In the genomic region with DNA sequence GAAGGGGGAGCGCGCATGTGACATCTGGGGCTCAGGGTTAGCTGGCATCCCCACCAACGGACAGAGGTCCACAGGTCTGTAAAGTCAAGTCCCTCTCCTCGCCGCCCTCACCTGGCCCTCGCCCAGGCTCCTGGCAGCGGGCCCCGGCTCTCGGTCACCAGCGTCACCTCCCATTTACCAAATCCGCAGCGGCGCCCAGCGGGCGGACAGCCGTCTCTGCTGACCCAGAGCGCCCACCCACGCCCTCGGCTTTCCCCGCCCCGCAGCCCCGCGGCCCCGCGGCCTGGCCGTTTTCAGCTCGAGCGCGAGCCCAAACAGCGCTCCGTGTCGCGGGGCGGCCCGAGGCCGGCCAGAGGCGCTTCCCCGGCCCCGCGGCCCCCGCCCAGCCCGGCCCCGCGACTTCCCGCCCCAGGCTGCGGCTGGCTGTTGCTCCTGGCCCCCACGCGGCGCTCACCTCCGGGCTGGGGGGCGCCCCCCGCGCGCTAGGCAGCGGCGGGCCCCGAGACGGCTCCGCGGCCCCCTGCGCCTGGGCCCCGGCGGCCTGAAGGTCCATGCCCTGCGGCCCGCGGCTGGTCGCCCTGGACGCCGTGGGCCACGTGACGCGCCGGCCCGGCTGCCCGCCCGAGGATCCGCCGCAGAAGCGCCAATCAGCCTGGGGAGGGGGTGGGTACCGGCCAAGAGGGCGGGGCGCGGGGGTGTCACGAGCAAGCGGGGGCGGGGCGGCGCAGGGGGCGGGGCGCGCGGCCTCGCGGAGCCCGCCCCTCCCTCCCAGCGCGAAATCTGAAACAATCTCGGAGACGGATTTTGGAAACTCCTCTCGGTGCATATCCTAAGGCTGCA, we compare ENCODE assay signal across 1 cellular context.
TF ChIP-seq lines count a peak whose summit lies in the region.

A gene with protein sequence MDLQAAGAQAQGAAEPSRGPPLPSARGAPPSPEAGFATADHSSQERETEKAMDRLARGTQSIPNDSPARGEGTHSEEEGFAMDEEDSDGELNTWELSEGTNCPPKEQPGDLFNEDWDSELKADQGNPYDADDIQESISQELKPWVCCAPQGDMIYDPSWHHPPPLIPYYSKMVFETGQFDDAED (minus strand): TSS at position 598 of the 840 bp plus-strand sequence. CDS start 45 bp downstream, at position 553.

TF ChIP-seq in K562, 482 proteins besides CTCF, POLR2A, EP300 and RAD21 (continued from another document and continues in another):
- TF ChIP-seq, protein P1, sequence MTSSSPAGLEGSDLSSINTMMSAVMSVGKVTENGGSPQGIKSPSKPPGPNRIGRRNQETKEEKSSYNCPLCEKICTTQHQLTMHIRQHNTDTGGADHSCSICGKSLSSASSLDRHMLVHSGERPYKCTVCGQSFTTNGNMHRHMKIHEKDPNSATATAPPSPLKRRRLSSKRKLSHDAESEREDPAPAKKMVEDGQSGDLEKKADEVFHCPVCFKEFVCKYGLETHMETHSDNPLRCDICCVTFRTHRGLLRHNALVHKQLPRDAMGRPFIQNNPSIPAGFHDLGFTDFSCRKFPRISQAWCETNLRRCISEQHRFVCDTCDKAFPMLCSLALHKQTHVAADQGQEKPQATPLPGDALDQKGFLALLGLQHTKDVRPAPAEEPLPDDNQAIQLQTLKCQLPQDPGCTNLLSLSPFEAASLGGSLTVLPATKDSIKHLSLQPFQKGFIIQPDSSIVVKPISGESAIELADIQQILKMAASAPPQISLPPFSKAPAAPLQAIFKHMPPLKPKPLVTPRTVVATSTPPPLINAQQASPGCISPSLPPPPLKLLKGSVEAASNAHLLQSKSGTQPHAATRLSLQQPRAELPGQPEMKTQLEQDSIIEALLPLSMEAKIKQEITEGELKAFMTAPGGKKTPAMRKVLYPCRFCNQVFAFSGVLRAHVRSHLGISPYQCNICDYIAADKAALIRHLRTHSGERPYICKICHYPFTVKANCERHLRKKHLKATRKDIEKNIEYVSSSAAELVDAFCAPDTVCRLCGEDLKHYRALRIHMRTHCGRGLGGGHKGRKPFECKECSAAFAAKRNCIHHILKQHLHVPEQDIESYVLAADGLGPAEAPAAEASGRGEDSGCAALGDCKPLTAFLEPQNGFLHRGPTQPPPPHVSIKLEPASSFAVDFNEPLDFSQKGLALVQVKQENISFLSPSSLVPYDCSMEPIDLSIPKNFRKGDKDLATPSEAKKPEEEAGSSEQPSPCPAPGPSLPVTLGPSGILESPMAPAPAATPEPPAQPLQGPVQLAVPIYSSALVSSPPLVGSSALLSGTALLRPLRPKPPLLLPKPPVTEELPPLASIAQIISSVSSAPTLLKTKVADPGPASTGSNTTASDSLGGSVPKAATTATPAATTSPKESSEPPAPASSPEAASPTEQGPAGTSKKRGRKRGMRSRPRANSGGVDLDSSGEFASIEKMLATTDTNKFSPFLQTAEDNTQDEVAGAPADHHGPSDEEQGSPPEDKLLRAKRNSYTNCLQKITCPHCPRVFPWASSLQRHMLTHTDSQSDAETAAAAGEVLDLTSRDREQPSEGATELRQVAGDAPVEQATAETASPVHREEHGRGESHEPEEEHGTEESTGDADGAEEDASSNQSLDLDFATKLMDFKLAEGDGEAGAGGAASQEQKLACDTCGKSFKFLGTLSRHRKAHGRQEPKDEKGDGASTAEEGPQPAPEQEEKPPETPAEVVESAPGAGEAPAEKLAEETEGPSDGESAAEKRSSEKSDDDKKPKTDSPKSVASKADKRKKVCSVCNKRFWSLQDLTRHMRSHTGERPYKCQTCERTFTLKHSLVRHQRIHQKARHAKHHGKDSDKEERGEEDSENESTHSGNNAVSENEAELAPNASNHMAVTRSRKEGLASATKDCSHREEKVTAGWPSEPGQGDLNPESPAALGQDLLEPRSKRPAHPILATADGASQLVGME (CRISPR knock-in tag; IDR thresholded peaks at IDR 0.05), result no peak
- TF ChIP-seq MTA1 (IDR thresholded peaks at IDR 0.05; ENCODE audit: borderline replicate concordance) (no peak), ZNF764 (CRISPR knock-in tag; IDR thresholded peaks at IDR 0.05; ENCODE audit: low read depth) (no peak), TCF7 (IDR thresholded peaks at IDR 0.05; ENCODE audit: borderline replicate concordance) (no peak), SIRT6 (IDR thresholded peaks at IDR 0.05; ENCODE audit: low read depth, low read length) (no peak), ZBTB8A (IDR thresholded peaks at IDR 0.05; ENCODE audit: partially characterized antibody) (no peak), PHF8 (IDR thresholded peaks at IDR 0.05; ENCODE audit: borderline replicate concordance, low read length) (peak; percentile 67; the same call in 1 of the 2 replicates), TCF7L2 (IDR thresholded peaks at IDR 0.05; ENCODE audit: low read depth, low read length) (no peak), PRPF4 (IDR thresholded peaks at IDR 0.05; ENCODE audit: insufficient read depth, low read depth, low read length, poor library complexity, severe bottlenecking) (no peak), RBFOX2 (IDR thresholded peaks at IDR 0.05; ENCODE audit: low read depth, low read length) (peak; percentile 63), MYNN (IDR thresholded peaks at IDR 0.05) (no peak), MYNN (CRISPR knock-in tag; IDR thresholded peaks at IDR 0.05) (no peak), PHF21A (IDR thresholded peaks at IDR 0.05; ENCODE audit: borderline replicate concordance, low read depth) (no peak), KAT7 (CRISPR knock-in tag; IDR thresholded peaks at IDR 0.05; ENCODE audit: borderline replicate concordance) (no peak), ZNF644 (tag; IDR thresholded peaks at IDR 0.05; ENCODE audit: low read depth) (no peak), HOXB6 (CRISPR knock-in tag; IDR thresholded peaks at IDR 0.05; ENCODE audit: borderline replicate concordance) (no peak), PYGO2 (tag; IDR thresholded peaks at IDR 0.05) (no peak), ZFX (CRISPR knock-in tag; IDR thresholded peaks at IDR 0.05) (peak; percentile 52), MYC (IDR thresholded peaks at IDR 0.05; ENCODE audit: low read depth, low read length) (peak; percentile 35; the same call in 1 of the 2 replicates), MYC (CRISPR knock-in tag; IDR thresholded peaks at IDR 0.05; ENCODE audit: borderline replicate concordance, low read depth) (no peak), CEBPB (tag; IDR thresholded peaks at IDR 0.05) (no peak), CXXC5 (CRISPR knock-in tag; IDR thresholded peaks at IDR 0.05) (peak; percentile 84)
- TF ChIP-seq, protein P2, sequence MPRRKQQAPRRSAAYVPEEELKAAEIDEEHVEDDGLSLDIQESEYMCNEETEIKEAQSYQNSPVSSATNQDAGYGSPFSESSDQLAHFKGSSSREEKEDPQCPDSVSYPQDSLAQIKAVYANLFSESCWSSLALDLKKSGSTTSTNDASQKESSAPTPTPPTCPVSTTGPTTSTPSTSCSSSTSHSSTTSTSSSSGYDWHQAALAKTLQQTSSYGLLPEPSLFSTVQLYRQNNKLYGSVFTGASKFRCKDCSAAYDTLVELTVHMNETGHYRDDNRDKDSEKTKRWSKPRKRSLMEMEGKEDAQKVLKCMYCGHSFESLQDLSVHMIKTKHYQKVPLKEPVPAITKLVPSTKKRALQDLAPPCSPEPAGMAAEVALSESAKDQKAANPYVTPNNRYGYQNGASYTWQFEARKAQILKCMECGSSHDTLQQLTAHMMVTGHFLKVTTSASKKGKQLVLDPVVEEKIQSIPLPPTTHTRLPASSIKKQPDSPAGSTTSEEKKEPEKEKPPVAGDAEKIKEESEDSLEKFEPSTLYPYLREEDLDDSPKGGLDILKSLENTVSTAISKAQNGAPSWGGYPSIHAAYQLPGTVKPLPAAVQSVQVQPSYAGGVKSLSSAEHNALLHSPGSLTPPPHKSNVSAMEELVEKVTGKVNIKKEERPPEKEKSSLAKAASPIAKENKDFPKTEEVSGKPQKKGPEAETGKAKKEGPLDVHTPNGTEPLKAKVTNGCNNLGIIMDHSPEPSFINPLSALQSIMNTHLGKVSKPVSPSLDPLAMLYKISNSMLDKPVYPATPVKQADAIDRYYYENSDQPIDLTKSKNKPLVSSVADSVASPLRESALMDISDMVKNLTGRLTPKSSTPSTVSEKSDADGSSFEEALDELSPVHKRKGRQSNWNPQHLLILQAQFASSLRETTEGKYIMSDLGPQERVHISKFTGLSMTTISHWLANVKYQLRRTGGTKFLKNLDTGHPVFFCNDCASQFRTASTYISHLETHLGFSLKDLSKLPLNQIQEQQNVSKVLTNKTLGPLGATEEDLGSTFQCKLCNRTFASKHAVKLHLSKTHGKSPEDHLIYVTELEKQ (CRISPR knock-in tag; IDR thresholded peaks at IDR 0.05), result no peak
- TF ChIP-seq, protein P3, sequence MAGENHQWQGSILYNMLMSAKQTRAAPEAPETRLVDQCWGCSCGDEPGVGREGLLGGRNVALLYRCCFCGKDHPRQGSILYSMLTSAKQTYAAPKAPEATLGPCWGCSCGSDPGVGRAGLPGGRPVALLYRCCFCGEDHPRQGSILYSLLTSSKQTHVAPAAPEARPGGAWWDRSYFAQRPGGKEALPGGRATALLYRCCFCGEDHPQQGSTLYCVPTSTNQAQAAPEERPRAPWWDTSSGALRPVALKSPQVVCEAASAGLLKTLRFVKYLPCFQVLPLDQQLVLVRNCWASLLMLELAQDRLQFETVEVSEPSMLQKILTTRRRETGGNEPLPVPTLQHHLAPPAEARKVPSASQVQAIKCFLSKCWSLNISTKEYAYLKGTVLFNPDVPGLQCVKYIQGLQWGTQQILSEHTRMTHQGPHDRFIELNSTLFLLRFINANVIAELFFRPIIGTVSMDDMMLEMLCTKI (IDR thresholded peaks at IDR 0.05; ENCODE audit: partially characterized antibody), result no peak
- TF ChIP-seq, protein P4, sequence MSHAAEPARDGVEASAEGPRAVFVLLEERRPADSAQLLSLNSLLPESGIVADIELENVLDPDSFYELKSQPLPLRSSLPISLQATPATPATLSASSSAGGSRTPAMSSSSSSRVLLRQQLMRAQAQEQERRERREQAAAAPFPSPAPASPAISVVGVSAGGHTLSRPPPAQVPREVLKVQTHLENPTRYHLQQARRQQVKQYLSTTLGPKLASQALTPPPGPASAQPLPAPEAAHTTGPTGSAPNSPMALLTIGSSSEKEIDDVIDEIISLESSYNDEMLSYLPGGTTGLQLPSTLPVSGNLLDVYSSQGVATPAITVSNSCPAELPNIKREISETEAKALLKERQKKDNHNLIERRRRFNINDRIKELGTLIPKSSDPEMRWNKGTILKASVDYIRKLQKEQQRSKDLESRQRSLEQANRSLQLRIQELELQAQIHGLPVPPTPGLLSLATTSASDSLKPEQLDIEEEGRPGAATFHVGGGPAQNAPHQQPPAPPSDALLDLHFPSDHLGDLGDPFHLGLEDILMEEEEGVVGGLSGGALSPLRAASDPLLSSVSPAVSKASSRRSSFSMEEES (CRISPR knock-in tag; IDR thresholded peaks at IDR 0.05), result peak; percentile 30
- TF ChIP-seq, protein P5, sequence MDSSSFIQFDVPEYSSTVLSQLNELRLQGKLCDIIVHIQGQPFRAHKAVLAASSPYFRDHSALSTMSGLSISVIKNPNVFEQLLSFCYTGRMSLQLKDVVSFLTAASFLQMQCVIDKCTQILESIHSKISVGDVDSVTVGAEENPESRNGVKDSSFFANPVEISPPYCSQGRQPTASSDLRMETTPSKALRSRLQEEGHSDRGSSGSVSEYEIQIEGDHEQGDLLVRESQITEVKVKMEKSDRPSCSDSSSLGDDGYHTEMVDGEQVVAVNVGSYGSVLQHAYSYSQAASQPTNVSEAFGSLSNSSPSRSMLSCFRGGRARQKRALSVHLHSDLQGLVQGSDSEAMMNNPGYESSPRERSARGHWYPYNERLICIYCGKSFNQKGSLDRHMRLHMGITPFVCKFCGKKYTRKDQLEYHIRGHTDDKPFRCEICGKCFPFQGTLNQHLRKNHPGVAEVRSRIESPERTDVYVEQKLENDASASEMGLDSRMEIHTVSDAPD (CRISPR knock-in tag; IDR thresholded peaks at IDR 0.05), result no peak
- TF ChIP-seq, protein P6, sequence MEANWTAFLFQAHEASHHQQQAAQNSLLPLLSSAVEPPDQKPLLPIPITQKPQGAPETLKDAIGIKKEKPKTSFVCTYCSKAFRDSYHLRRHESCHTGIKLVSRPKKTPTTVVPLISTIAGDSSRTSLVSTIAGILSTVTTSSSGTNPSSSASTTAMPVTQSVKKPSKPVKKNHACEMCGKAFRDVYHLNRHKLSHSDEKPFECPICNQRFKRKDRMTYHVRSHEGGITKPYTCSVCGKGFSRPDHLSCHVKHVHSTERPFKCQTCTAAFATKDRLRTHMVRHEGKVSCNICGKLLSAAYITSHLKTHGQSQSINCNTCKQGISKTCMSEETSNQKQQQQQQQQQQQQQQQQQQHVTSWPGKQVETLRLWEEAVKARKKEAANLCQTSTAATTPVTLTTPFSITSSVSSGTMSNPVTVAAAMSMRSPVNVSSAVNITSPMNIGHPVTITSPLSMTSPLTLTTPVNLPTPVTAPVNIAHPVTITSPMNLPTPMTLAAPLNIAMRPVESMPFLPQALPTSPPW (CRISPR knock-in tag; IDR thresholded peaks at IDR 0.05), result peak; percentile 89
- TF ChIP-seq, protein P7, sequence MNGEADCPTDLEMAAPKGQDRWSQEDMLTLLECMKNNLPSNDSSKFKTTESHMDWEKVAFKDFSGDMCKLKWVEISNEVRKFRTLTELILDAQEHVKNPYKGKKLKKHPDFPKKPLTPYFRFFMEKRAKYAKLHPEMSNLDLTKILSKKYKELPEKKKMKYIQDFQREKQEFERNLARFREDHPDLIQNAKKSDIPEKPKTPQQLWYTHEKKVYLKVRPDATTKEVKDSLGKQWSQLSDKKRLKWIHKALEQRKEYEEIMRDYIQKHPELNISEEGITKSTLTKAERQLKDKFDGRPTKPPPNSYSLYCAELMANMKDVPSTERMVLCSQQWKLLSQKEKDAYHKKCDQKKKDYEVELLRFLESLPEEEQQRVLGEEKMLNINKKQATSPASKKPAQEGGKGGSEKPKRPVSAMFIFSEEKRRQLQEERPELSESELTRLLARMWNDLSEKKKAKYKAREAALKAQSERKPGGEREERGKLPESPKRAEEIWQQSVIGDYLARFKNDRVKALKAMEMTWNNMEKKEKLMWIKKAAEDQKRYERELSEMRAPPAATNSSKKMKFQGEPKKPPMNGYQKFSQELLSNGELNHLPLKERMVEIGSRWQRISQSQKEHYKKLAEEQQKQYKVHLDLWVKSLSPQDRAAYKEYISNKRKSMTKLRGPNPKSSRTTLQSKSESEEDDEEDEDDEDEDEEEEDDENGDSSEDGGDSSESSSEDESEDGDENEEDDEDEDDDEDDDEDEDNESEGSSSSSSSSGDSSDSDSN (IDR thresholded peaks at IDR 0.05; ENCODE audit: borderline replicate concordance in 1 of 2, low read depth in 2 of 2, low read length in 2 of 2), result no peak
- TF ChIP-seq, protein P8, sequence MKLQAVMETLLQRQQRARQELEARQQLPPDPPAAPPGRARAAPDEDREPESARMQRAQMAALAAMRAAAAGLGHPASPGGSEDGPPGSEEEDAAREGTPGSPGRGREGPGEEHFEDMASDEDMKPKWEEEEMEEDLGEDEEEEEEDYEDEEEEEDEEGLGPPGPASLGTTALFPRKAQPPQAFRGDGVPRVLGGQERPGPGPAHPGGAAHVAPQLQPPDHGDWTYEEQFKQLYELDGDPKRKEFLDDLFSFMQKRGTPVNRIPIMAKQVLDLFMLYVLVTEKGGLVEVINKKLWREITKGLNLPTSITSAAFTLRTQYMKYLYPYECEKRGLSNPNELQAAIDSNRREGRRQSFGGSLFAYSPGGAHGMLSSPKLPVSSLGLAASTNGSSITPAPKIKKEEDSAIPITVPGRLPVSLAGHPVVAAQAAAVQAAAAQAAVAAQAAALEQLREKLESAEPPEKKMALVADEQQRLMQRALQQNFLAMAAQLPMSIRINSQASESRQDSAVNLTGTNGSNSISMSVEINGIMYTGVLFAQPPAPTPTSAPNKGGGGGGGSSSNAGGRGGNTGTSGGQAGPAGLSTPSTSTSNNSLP (IDR thresholded peaks at IDR 0.05; ENCODE audit: borderline replicate concordance, low read depth, low read length), result no peak
- TF ChIP-seq, protein P9, sequence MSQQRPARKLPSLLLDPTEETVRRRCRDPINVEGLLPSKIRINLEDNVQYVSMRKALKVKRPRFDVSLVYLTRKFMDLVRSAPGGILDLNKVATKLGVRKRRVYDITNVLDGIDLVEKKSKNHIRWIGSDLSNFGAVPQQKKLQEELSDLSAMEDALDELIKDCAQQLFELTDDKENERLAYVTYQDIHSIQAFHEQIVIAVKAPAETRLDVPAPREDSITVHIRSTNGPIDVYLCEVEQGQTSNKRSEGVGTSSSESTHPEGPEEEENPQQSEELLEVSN (IDR thresholded peaks at IDR 0.05; ENCODE audit: borderline replicate concordance in 1 of 2, extremely low read depth in 1 of 2, insufficient read depth in 1 of 2, insufficient read length in 1 of 2, low read depth in 1 of 2, low read length in 1 of 2, poor library complexity in 1 of 2, severe bottlenecking in 1 of 2), result peak; percentile 68 to 91
